Comparison of ENCODE assay signal across 23 cellular contexts in genomic region chr13:83297591-83298305, GRCh38.
DNase-seq lines count a peak whose midpoint lies in the region; TF ChIP-seq lines count a peak whose summit lies in the region.
"Had no signal": no experiment of that assay in that cellular context is flagged by ENCODE, and none has a peak within 500 bp of the region (broad histone marks: within the 10 kb centered on the region; RNA-seq: fewer than 3 reads in every experiment).

No MANE protein-coding gene starts in this region.

- WGBS in mesenchymal stem cell = 87% methylated on average over 8 of the region's 8 CpGs
- WGBS in suprapubic skin = 61% methylated on average over 8 of the region's 8 CpGs

- peak overlapping the region; percentile 51 for H3K9ac ChIP-seq in mesenchymal stem cell (ENCODE audit: low read length)

- TF ChIP-seq EP300 in Ishikawa (IDR thresholded peaks at IDR 0.05; ENCODE audit: borderline replicate concordance) = no peak
- TF ChIP-seq EP300 in suprapubic skin (IDR thresholded peaks at IDR 0.05) = no peak

- H3K18ac ChIP-seq in mesenchymal stem cell (ENCODE audit: low read depth in 1 of 2, low read length in 2 of 2) = no peak overlapping the region

- H2BK15ac ChIP-seq in mesenchymal stem cell (ENCODE audit: low read depth, poor library complexity, severe bottlenecking) = no peak overlapping the region

- H2AFZ ChIP-seq in mesenchymal stem cell (ENCODE audit: low read depth, low read length) = no peak overlapping the region

- H3K14ac ChIP-seq in mesenchymal stem cell (ENCODE audit: low read length in 2 of 2) = no peak overlapping the region

- H4K91ac ChIP-seq in mesenchymal stem cell (ENCODE audit: low read length) = no peak overlapping the region

- H2AK5ac ChIP-seq in mesenchymal stem cell (ENCODE audit: low read length, severe bottlenecking) = no peak overlapping the region

- H3K27me3 ChIP-seq in mesenchymal stem cell (ENCODE audit: control insufficient read depth in 1 of 2, insufficient read depth in 1 of 2, low read length in 2 of 2) = no peaks in the 10 kb centered on the region
- no peaks in the 10 kb centered on the region for H3K27me3 ChIP-seq in suprapubic skin
- H3K27me3 ChIP-seq: BE2C had no signal

- H3K27ac ChIP-seq in mesenchymal stem cell (ENCODE audit: low read length, poor library complexity, severe bottlenecking) (no peak overlapping the region), RWPE1 (no peak overlapping the region), suprapubic skin (no peak overlapping the region)
- H3K27ac ChIP-seq: 22Rv1, SK-N-MC had no signal

- DNase-seq in AG09309 (ENCODE audit: low read depth) = peak; percentile 41
- peak; percentile 34 for DNase-seq in fibroblast of gingiva (ENCODE audit: low read depth)
- DNase-seq in mesenchymal stem cell = no peak
- DNase-seq in RWPE1 (ENCODE audit: low spot score) = no peak
- no peak for DNase-seq in activated CD4-positive, alpha-beta T cell treated with anti-CD3 and anti-CD28 coated beads for 4 hours
- no peak for DNase-seq in NCI-H446 (lab: John Stamatoyannopoulos, UW)
- no peak for DNase-seq in suprapubic skin (ENCODE audit: low spot score in 2 of 2)
- DNase-seq: BE2C; CD4-positive, CD25-positive, alpha-beta regulatory T cell; COR-L47; DMS 273 treated with DMSO at 0.1 percent for 48 hours; GDM1; GOT3; KG1; MV-4-11; NCI-H187; NCI-H2107; NCI-H524; OCI-M1; SHP77 had no signal

- CTCF ChIA-PET in RWPE1 (lab: Yijun Ruan, JAX) = no interaction called here

- no peak overlapping the region for H2BK12ac ChIP-seq in mesenchymal stem cell (ENCODE audit: low read length in 2 of 2)

- no peaks in the 10 kb centered on the region for H3K79me1 ChIP-seq in mesenchymal stem cell (replicated peaks; ENCODE audit: low read length, poor library complexity, severe bottlenecking)

- H3K4ac ChIP-seq in mesenchymal stem cell (ENCODE audit: low read depth in 1 of 2, low read length in 2 of 2) = no peak overlapping the region

- TF ChIP-seq POLR2A in suprapubic skin (IDR thresholded peaks at IDR 0.05) = no peak

- peaks cover 9% of the 10 kb centered on the region for H3K9me3 ChIP-seq in mesenchymal stem cell (ENCODE audit: control insufficient read depth, low read length)
- no peaks in the 10 kb centered on the region for H3K9me3 ChIP-seq in suprapubic skin
- H3K9me3 ChIP-seq: BE2C had no signal

- H4K8ac ChIP-seq in mesenchymal stem cell (ENCODE audit: low read length) = no peak overlapping the region

- no peak overlapping the region for H2BK120ac ChIP-seq in mesenchymal stem cell (ENCODE audit: low read depth, low read length)

- H3K4me1 ChIP-seq in mesenchymal stem cell (ENCODE audit: control insufficient read depth, insufficient read depth, low read depth, low read length) = no peaks in the 10 kb centered on the region
- no peaks in the 10 kb centered on the region for H3K4me1 ChIP-seq in suprapubic skin
- H3K4me1 ChIP-seq: BE2C had no signal

- H3K4me3 ChIP-seq in AG09309 (ENCODE audit: control insufficient read depth, low read depth, low read length) (no peak overlapping the region), mesenchymal stem cell (ENCODE audit: insufficient read depth in 1 of 2, low read depth in 1 of 2, low read length in 2 of 2) (peak overlapping the region in 1 of 2 experiments; percentile 49), suprapubic skin (no peak overlapping the region)
- H3K4me3 ChIP-seq: SK-N-MC had no signal

- no peak for TF ChIP-seq CTCF in AG09309 (IDR thresholded peaks at IDR 0.05; ENCODE audit: control insufficient read depth, insufficient read depth, low read depth, low read length, missing control alignments)
- no peak for TF ChIP-seq CTCF in RWPE1 (conservative IDR thresholded peaks at IDR 0.05; ENCODE audit: low read depth)
- TF ChIP-seq CTCF in suprapubic skin (IDR thresholded peaks at IDR 0.05) = no peak

- POLR2A ChIA-PET in RWPE1 (lab: Yijun Ruan, JAX; ENCODE audit: low non-redundant PET) = no interaction called here

- no peak overlapping the region for H2BK5ac ChIP-seq in mesenchymal stem cell (ENCODE audit: low read depth, low read length, poor library complexity, severe bottlenecking)

- TF ChIP-seq RAD21 in Ishikawa (IDR thresholded peaks at IDR 0.05; ENCODE audit: low read depth) = no peak

- H3K4me2 ChIP-seq in mesenchymal stem cell (ENCODE audit: low read length, poor library complexity, severe bottlenecking) = no peak overlapping the region

- no peak overlapping the region for H3K23ac ChIP-seq in mesenchymal stem cell (ENCODE audit: low read length in 2 of 2)

- H3K36me3 ChIP-seq in mesenchymal stem cell (ENCODE audit: control insufficient read depth in 1 of 2, insufficient read depth in 2 of 2, low read depth in 1 of 2, low read length in 2 of 2) (no peaks in the 10 kb centered on the region), suprapubic skin (no peaks in the 10 kb centered on the region)
- H3K36me3 ChIP-seq: BE2C had no signal

TF ChIP-seq in Ishikawa, 13 proteins besides CTCF, POLR2A, EP300 and RAD21:
- TF ChIP-seq YY1 (IDR thresholded peaks at IDR 0.05; ENCODE audit: low read depth) = no peak
- peak; percentile 72 for TF ChIP-seq CEBPB (IDR thresholded peaks at IDR 0.05)

Comparison
In these comparisons a context has a peak if more than half of its experiments do, and no peak if none do; other contexts are left out.
1. DNase-seq: peak in AG09309 (single experiment) and fibroblast of gingiva (single experiment); none in mesenchymal stem cell (single experiment), RWPE1 (single experiment), activated CD4-positive, alpha-beta T cell treated with anti-CD3 and anti-CD28 coated beads for 4 hours (0 of 2), NCI-H446 (0 of 2) and suprapubic skin (0 of 2).